ENCODE assay signal across 16 cellular contexts in the genomic region with DNA sequence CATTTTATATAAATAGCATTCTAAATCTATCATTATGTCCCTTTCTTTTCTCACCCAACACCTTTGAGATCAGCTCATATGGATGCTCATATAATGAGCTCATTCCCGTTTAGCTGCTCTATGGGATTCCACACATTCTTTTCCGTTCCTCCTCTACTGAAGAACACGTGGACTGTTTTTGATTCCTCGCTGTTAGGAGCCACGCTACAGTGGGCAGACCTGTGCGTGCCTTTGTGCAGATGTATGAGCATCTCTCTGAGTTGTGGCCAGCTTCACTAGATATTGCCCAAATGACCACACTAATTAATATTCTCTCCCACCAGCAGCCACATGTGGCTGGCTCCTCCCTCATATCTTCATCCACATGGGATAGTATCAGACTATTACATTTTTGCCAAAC. TPM values are rescaled to one million over a fixed set of nuclear protein-coding genes. Genes with fewer than 3 reads are reported as not detected.
A peak's percentile ranks its signal among the peaks of the same experiment; 100 is the strongest.
DNase-seq lines count a peak whose midpoint lies in the region; TF ChIP-seq lines count a peak whose summit lies in the region.
"Had no signal": no experiment of that assay in that cellular context is flagged by ENCODE, and none has a peak within 500 bp of the region (broad histone marks: within the 10 kb centered on the region; RNA-seq: fewer than 3 reads in every experiment).

No MANE protein-coding gene starts in this region.

- no peaks in the 10 kb centered on the region for H4K20me1 ChIP-seq in DOHH2 (ENCODE audit: control insufficient read depth, insufficient read depth, low read depth, low read length)

- H3K9me3 ChIP-seq in DOHH2 (ENCODE audit: control insufficient read depth, insufficient read depth, low read length): no peaks in the 10 kb centered on the region
- no peaks in the 10 kb centered on the region for H3K9me3 ChIP-seq in sigmoid colon
- H3K9me3 ChIP-seq: body of pancreas had no signal

- intact Hi-C loops in sigmoid colon (cut with DNase I): no loop called here

- H3K4me3 ChIP-seq in DOHH2 (ENCODE audit: low read length): no peak overlapping the region
- H3K4me3 ChIP-seq in epithelial cell of esophagus (ENCODE audit: low read length): no peak overlapping the region
- no peak overlapping the region for H3K4me3 ChIP-seq in sigmoid colon
- H3K4me3 ChIP-seq: body of pancreas had no signal

- TF ChIP-seq EP300 in Ishikawa (IDR thresholded peaks at IDR 0.05; ENCODE audit: borderline replicate concordance): no peak
- TF ChIP-seq EP300 in sigmoid colon (IDR thresholded peaks at IDR 0.05): no peak

- TF ChIP-seq CTCF in DOHH2 (IDR thresholded peaks at IDR 0.05; ENCODE audit: low read depth, low read length, poor library complexity, severe bottlenecking) (no peak), epithelial cell of esophagus (IDR thresholded peaks at IDR 0.05; ENCODE audit: insufficient read depth, low read depth, low read length, missing control alignments) (no peak), sigmoid colon (IDR thresholded peaks at IDR 0.05) (no peak)

- 82 to 88% methylated on average over 6 of the region's 6 CpGs for WGBS in sigmoid colon, 2 donors

- TF ChIP-seq POLR2A in sigmoid colon (IDR thresholded peaks at IDR 0.05): no peak

- H3K9me2 ChIP-seq in DOHH2 (replicated peaks; ENCODE audit: control insufficient read depth, low read length): no peaks in the 10 kb centered on the region

- peaks cover 20% of the 10 kb centered on the region for H3F3A ChIP-seq in DOHH2 (ENCODE audit: control insufficient read depth, insufficient read depth)

- TF ChIP-seq RAD21 in Ishikawa (IDR thresholded peaks at IDR 0.05; ENCODE audit: low read depth): no peak

- H3K36me3 ChIP-seq in DOHH2 (ENCODE audit: control insufficient read depth, low read length) (no peaks in the 10 kb centered on the region), sigmoid colon (no peaks in the 10 kb centered on the region)

- H3K27ac ChIP-seq in DOHH2 (ENCODE audit: low read depth, low read length) (no peak overlapping the region), sigmoid colon (no peak overlapping the region)
- H3K27ac ChIP-seq: body of pancreas, VCaP had no signal

- peak; percentile 13 for DNase-seq in epithelial cell of esophagus (ENCODE audit: low read depth)
- DNase-seq in sigmoid colon: peak; percentile 17
- DNase-seq in RKO (ENCODE audit: low spot score): no peak
- no peak for DNase-seq in DMS79 (lab: John Stamatoyannopoulos, UW)
- no peak for DNase-seq in DMS114 treated with DMSO at 0.1 percent for 48 hours (lab: John Stamatoyannopoulos, UW; ENCODE audit: unreplicated experiment)
- DNase-seq: activated gamma-delta T cell treated with Interleukin-2 at 50 U/mL for 16 hours, body of pancreas, GDM1, KG1, NCI-H1417 treated with DMSO at 0.1 percent for 48 hours had no signal

- H3K4me2 ChIP-seq in DOHH2 (ENCODE audit: low read length): peak overlapping the region; percentile 22

- H3K4me1 ChIP-seq in DOHH2 (ENCODE audit: control insufficient read depth, low read length) (peaks cover 90% of the 10 kb centered on the region), sigmoid colon (no peaks in the 10 kb centered on the region)
- H3K4me1 ChIP-seq: body of pancreas had no signal

- H3K79me2 ChIP-seq in DOHH2 (ENCODE audit: control insufficient read depth, low read length): no peaks in the 10 kb centered on the region

- H3K27me3 ChIP-seq in DOHH2 (ENCODE audit: control insufficient read depth, low read length) (peaks cover 12% of the 10 kb centered on the region; the same call in 1 of the 2 replicates), sigmoid colon (no peaks in the 10 kb centered on the region)
- H3K27me3 ChIP-seq: body of pancreas had no signal

TF ChIP-seq in Ishikawa, 13 proteins besides CTCF, POLR2A, EP300 and RAD21:
- peak; percentile 80 for TF ChIP-seq TEAD4 (IDR thresholded peaks at IDR 0.05)
- TF ChIP-seq CEBPB (IDR thresholded peaks at IDR 0.05): no peak
- TF ChIP-seq, protein P1, sequence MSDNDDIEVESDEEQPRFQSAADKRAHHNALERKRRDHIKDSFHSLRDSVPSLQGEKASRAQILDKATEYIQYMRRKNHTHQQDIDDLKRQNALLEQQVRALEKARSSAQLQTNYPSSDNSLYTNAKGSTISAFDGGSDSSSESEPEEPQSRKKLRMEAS (IDR thresholded peaks at IDR 0.05): peak; percentile 64
- no peak for TF ChIP-seq EGR1 (IDR thresholded peaks at IDR 0.05)
- no peak for TF ChIP-seq FOXM1 (IDR thresholded peaks at IDR 0.05; ENCODE audit: borderline replicate concordance, low read depth)
- no peak for TF ChIP-seq YY1 (IDR thresholded peaks at IDR 0.05; ENCODE audit: low read depth)
- TF ChIP-seq, protein P2, sequence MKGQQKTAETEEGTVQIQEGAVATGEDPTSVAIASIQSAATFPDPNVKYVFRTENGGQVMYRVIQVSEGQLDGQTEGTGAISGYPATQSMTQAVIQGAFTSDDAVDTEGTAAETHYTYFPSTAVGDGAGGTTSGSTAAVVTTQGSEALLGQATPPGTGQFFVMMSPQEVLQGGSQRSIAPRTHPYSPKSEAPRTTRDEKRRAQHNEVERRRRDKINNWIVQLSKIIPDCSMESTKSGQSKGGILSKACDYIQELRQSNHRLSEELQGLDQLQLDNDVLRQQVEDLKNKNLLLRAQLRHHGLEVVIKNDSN (IDR thresholded peaks at IDR 0.05): peak; percentile 53; the same call in 1 of the 2 replicates

RNA-seq across cellular contexts. Expression of a gene that starts 6.0 kb away (rescaled TPM):
- not detected for total RNA-seq in sigmoid colon
- polyA plus RNA-seq in sigmoid colon: 10 to 100 TPM in 1 of 3 donors, not detected in 2; 15.2 TPM
- total RNA-seq: activated CD8-positive, alpha-beta memory T cell treated with anti-CD3 and anti-CD28 coated beads for 36 hours; body of pancreas; frontal cortex; posterior vena cava had no signal

Comparison
In these comparisons a context has a peak if more than half of its experiments do, and no peak if none do; other contexts are left out.
1. DNase-seq: peak in epithelial cell of esophagus (single experiment) and sigmoid colon (single experiment); none in RKO (single experiment), DMS79 (single experiment) and DMS114 treated with DMSO at 0.1 percent for 48 hours (single experiment).